8 cellular contexts compared by ENCODE assay signal in genomic region chr1:182242641-182243040, GRCh38.
"Had no signal": no experiment of that assay in that cellular context is flagged by ENCODE, and none has a peak within 500 bp of the region (broad histone marks: within the 10 kb centered on the region; RNA-seq: fewer than 3 reads in every experiment).

No MANE protein-coding gene starts in this region.

- ATAC-seq: GM12878 had no signal

- FAIRE-seq: G401.6, GM12878, GM12891, GM12892, GM18507, GM19239 had no signal

- H3K4me3 ChIP-seq: GM12878 had no signal

- DNase-seq: GDM1, GF-D8 had no signal
